ENCODE assay signal across 11 cellular contexts in the genomic region with DNA sequence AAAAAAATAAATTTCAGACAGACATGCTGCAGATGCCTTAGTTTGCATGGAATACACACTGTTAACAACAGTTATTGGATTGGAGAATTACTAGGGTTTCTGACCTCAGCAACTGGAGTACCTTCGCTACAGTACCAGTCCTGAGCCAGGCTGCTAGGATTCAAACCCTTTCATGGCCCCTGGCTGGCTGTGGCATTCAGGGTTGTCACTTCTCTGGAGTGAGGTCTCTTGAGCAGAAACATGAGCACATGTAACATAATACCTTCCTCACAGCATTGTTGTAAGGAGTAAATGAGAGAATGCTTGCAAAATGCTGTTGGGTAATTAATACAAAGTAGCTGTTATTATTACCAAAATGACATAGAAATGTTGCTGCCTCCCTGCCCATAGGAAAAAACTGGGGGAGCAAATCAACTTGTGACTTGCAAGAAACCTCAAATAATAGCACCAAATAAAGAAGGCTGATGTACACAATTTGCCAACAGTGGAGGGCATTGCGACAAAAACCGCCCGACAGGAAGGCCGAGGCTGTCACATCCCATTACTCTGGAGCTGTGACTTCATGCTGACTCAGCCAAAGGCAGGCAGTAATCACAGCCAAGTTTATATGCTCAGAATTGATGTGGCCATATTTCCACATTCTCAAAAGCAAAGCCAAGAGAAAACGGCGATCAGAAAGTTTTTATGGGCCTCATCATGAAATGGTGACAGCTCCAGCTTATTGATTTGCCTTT.
A peak's percentile ranks its signal among the peaks of the same experiment; 100 is the strongest.
DNase-seq lines count a peak whose midpoint lies in the region; ATAC-seq lines count a peak whose summit lies in the region.
"Had no signal": no experiment of that assay in that cellular context is flagged by ENCODE, and none has a peak within 500 bp of the region (broad histone marks: within the 10 kb centered on the region; RNA-seq: fewer than 3 reads in every experiment).

No MANE protein-coding gene starts in this region.

- H3K27ac ChIP-seq in naive thymus-derived CD4-positive, alpha-beta T cell (ENCODE audit: low read depth, low read length) = no peak overlapping the region
- H3K27ac ChIP-seq: testis had no signal

- no peaks in the 10 kb centered on the region for H3K27me3 ChIP-seq in naive thymus-derived CD4-positive, alpha-beta T cell (ENCODE audit: control insufficient read depth in 2 of 2, insufficient read depth in 2 of 2, low read length in 2 of 2)
- H3K27me3 ChIP-seq: testis had no signal

- H3K36me3 Mint-ChIP-seq in naive thymus-derived CD4-positive, alpha-beta T cell = no peaks in the 10 kb centered on the region
- no peaks in the 10 kb centered on the region for H3K36me3 Mint-ChIP-seq in activated CD4-positive, alpha-beta memory T cell treated with anti-CD3 and anti-CD28 coated beads for 36 hours
- H3K36me3 Mint-ChIP-seq: activated naive CD8-positive, alpha-beta T cell treated with anti-CD3 and anti-CD28 coated beads, Interleukin-2, amount 10 ng/mL, durations not matched to agents 7 days and 5 days had no signal

- no peak overlapping the region for H3K4me3 Mint-ChIP-seq in naive thymus-derived CD4-positive, alpha-beta T cell
- no peak overlapping the region for H3K4me3 Mint-ChIP-seq in activated CD4-positive, alpha-beta memory T cell treated with anti-CD3 and anti-CD28 coated beads for 36 hours
- H3K4me3 Mint-ChIP-seq: activated naive CD8-positive, alpha-beta T cell treated with anti-CD3 and anti-CD28 coated beads, Interleukin-2, amount 10 ng/mL, durations not matched to agents 7 days and 5 days had no signal

- no peaks in the 10 kb centered on the region for H3K4me1 Mint-ChIP-seq in naive thymus-derived CD4-positive, alpha-beta T cell
- H3K4me1 Mint-ChIP-seq in activated CD4-positive, alpha-beta memory T cell treated with anti-CD3 and anti-CD28 coated beads for 36 hours (ENCODE audit: low read depth) = no peaks in the 10 kb centered on the region
- H3K4me1 Mint-ChIP-seq: activated naive CD8-positive, alpha-beta T cell treated with anti-CD3 and anti-CD28 coated beads, Interleukin-2, amount 10 ng/mL, durations not matched to agents 7 days and 5 days had no signal

- H3K9me3 ChIP-seq in naive thymus-derived CD4-positive, alpha-beta T cell (ENCODE audit: control insufficient read depth in 2 of 3, low read length in 3 of 3) = no peaks in the 10 kb centered on the region
- H3K9me3 ChIP-seq: testis had no signal

- CTCF ChIA-PET in naive thymus-derived CD4-positive, alpha-beta T cell (lab: Charles Lee) = interaction anchor here (0.6 kb wide), 1 partner anchor 13 kb away, joined by 3 read pairs; no protein-coding TSS in a partner anchor
- CTCF ChIA-PET in activated CD4-positive, alpha-beta memory T cell treated with anti-CD3 and anti-CD28 coated beads for 36 hours (lab: Charles Lee) = no interaction called here

- intact Hi-C loops in naive thymus-derived CD4-positive, alpha-beta T cell (cut with micrococcal nuclease) = no loop called here
- intact Hi-C loops in activated CD4-positive, alpha-beta memory T cell treated with anti-CD3 and anti-CD28 coated beads for 36 hours (cut with micrococcal nuclease) = no loop called here

- H3K4me3 ChIP-seq in naive thymus-derived CD4-positive, alpha-beta T cell (ENCODE audit: low read length) = no peak overlapping the region
- H3K4me3 ChIP-seq: testis had no signal

- ATAC-seq in naive thymus-derived CD4-positive, alpha-beta T cell = peak; percentile 61
- ATAC-seq in HG03045 (IDR thresholded peaks at IDR 0.05; ENCODE audit: unreplicated experiment) = no peak
- ATAC-seq in GM19351 (IDR thresholded peaks at IDR 0.05; ENCODE audit: unreplicated experiment) = no peak
- no peak for ATAC-seq in GM21381 (IDR thresholded peaks at IDR 0.05; ENCODE audit: unreplicated experiment)

- DNase-seq in GM04503 (ENCODE audit: low read depth) (peak; percentile 53), NCI-H226 (peak; percentile 21), cerebellar nuclear complex (lab: John Stamatoyannopoulos, UW) (peak; percentile 34 to 68)
- DNase-seq in naive thymus-derived CD4-positive, alpha-beta T cell = no peak
- no peak for DNase-seq in activated CD4-positive, alpha-beta memory T cell treated with anti-CD3 and anti-CD28 coated beads for 36 hours
- DNase-seq: activated naive CD8-positive, alpha-beta T cell treated with anti-CD3 and anti-CD28 coated beads, Interleukin-2, amount 10 ng/mL, durations not matched to agents 7 days and 5 days; NCI-H1694 treated with DMSO at 0.1 percent for 48 hours; testis had no signal

- H3K4me1 ChIP-seq in naive thymus-derived CD4-positive, alpha-beta T cell (ENCODE audit: control insufficient read depth in 2 of 2, insufficient read depth in 2 of 2, low read length in 2 of 2) = no peaks in the 10 kb centered on the region
- H3K4me1 ChIP-seq: testis had no signal

- H3K27me3 Mint-ChIP-seq in naive thymus-derived CD4-positive, alpha-beta T cell = no peaks in the 10 kb centered on the region
- H3K27me3 Mint-ChIP-seq in activated CD4-positive, alpha-beta memory T cell treated with anti-CD3 and anti-CD28 coated beads for 36 hours = no peaks in the 10 kb centered on the region
- H3K27me3 Mint-ChIP-seq: activated naive CD8-positive, alpha-beta T cell treated with anti-CD3 and anti-CD28 coated beads, Interleukin-2, amount 10 ng/mL, durations not matched to agents 7 days and 5 days had no signal

- POLR2A ChIA-PET in naive thymus-derived CD4-positive, alpha-beta T cell (lab: Charles Lee) = no interaction called here
- POLR2A ChIA-PET in activated CD4-positive, alpha-beta memory T cell treated with anti-CD3 and anti-CD28 coated beads for 36 hours (lab: Charles Lee) = no interaction called here

- no peaks in the 10 kb centered on the region for H3K36me3 ChIP-seq in naive thymus-derived CD4-positive, alpha-beta T cell (ENCODE audit: control insufficient read depth in 2 of 3, insufficient read depth in 3 of 3, low read length in 3 of 3)

- no peaks in the 10 kb centered on the region for H3K9me3 Mint-ChIP-seq in naive thymus-derived CD4-positive, alpha-beta T cell
- H3K9me3 Mint-ChIP-seq in activated CD4-positive, alpha-beta memory T cell treated with anti-CD3 and anti-CD28 coated beads for 36 hours = no peaks in the 10 kb centered on the region
- H3K9me3 Mint-ChIP-seq: activated naive CD8-positive, alpha-beta T cell treated with anti-CD3 and anti-CD28 coated beads, Interleukin-2, amount 10 ng/mL, durations not matched to agents 7 days and 5 days had no signal

- H3K27ac Mint-ChIP-seq in naive thymus-derived CD4-positive, alpha-beta T cell = no peak overlapping the region
- H3K27ac Mint-ChIP-seq in activated CD4-positive, alpha-beta memory T cell treated with anti-CD3 and anti-CD28 coated beads for 36 hours = no peak overlapping the region
- H3K27ac Mint-ChIP-seq: activated naive CD8-positive, alpha-beta T cell treated with anti-CD3 and anti-CD28 coated beads, Interleukin-2, amount 10 ng/mL, durations not matched to agents 7 days and 5 days had no signal

Comparison
In these comparisons a context has a peak if more than half of its experiments do, and no peak if none do; other contexts are left out.
1. DNase-seq: peak in GM04503 (single experiment), NCI-H226 (single experiment) and cerebellar nuclear complex (2 of 2); none in naive thymus-derived CD4-positive, alpha-beta T cell (0 of 9) and activated CD4-positive, alpha-beta memory T cell treated with anti-CD3 and anti-CD28 coated beads for 36 hours (single experiment).